9 cellular contexts compared by ENCODE assay signal in the genomic region with DNA sequence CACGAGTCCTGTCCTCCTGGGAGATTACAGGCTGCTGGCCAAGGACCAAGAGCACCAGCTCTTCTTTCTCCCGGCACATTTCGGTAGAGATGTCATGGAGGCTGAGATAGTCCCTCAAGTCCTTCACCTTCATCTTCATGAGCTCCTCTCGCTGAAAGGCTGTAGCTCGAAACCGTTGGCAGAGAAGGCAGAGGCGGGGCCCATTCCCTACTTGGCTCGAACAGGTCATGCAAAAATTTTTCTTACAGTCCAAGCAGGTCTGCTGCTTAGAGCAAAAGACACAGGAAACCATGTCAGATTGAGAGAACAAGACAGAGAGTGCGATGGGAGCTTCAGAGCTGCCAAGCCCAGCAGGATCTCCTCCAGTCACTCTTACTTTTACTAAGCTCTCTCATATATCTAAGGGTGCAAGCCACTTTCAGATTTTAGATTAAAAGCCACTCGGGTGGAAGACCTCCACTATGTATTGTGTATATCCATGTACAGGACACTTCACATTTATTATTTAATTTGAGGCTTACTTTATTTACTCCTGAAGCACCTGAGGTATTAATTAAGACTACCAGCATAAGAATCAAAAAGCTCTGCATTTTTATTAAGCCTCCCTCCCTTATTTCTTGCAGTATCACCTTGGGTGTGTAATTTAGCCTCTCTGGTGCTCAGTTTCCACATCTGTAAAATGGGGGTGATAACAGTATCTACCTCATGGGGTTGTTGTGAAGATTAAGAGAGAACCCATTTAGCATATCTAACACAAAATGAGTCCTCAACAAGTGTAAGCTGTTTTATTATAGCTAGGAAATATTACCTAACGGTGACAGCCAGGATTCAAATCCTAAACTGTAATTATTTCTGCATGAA. TPM values are rescaled to one million over a fixed set of nuclear protein-coding genes. Genes with fewer than 3 reads are reported as not detected.
DNase-seq lines count a peak whose midpoint lies in the region; ATAC-seq lines count a peak whose summit lies in the region.
"Had no signal": no experiment of that assay in that cellular context is flagged by ENCODE, and none has a peak within 500 bp of the region (broad histone marks: within the 10 kb centered on the region; RNA-seq: fewer than 3 reads in every experiment).

No MANE protein-coding gene starts in this region.

- H3K27ac ChIP-seq in layer of hippocampus (ENCODE audit: low read depth, low read length) (peak overlapping the region; percentile 97), subcutaneous abdominal adipose tissue (ENCODE audit: low read depth, low read length) (peak overlapping the region; percentile 63)

- peak overlapping the region in 1 of 5 donors; percentile 1 for H3K9ac ChIP-seq in subcutaneous abdominal adipose tissue (ENCODE audit: low read length in 5 of 5)

- no peak for DNase-seq in activated CD4-positive, alpha-beta T cell treated with anti-CD3 and anti-CD28 coated beads for 36 hours
- DNase-seq in activated CD4-positive, alpha-beta T cell treated with anti-CD3 and anti-CD28 coated beads, Interleukin-2, amount 50 U/mL, for 48 hours: no peak
- no peak for DNase-seq in MG63
- DNase-seq in NK-92 treated with Interleukin-12 subunit alpha and Interleukin-12 subunit beta, amount 100 ng/mL, for 24 hours (lab: John Stamatoyannopoulos, UW): no peak
- DNase-seq in NCI-H1092 treated with DMSO at 0.1 percent for 48 hours (lab: John Stamatoyannopoulos, UW): no peak
- DNase-seq: 8988T had no signal

- intact Hi-C loops in activated CD4-positive, alpha-beta T cell treated with anti-CD3 and anti-CD28 coated beads for 36 hours (cut with DNase I, micrococcal nuclease): loop anchor here (1.0 to 2.0 kb wide), 5 partner anchors 25 to 68 kb away; partner anchors contain the start of gene RFFL (in 1 of the 2)

- H3K36me3 Mint-ChIP-seq in activated CD4-positive, alpha-beta T cell treated with anti-CD3 and anti-CD28 coated beads for 36 hours (ENCODE audit: low read depth): peaks cover 29% of the 10 kb centered on the region
- peaks cover 4% of the 10 kb centered on the region for H3K36me3 Mint-ChIP-seq in activated naive CD8-positive, alpha-beta T cell

- H3K27me3 Mint-ChIP-seq in activated CD4-positive, alpha-beta T cell treated with anti-CD3 and anti-CD28 coated beads for 36 hours: no peaks in the 10 kb centered on the region
- no peaks in the 10 kb centered on the region for H3K27me3 Mint-ChIP-seq in activated naive CD8-positive, alpha-beta T cell

- H3K4me3 Mint-ChIP-seq in activated CD4-positive, alpha-beta T cell treated with anti-CD3 and anti-CD28 coated beads for 36 hours: peak overlapping the region; percentile 67
- peak overlapping the region; percentile 77 for H3K4me3 Mint-ChIP-seq in activated naive CD8-positive, alpha-beta T cell

- no peak for ATAC-seq in activated CD4-positive, alpha-beta T cell treated with anti-CD3 and anti-CD28 coated beads for 36 hours

- peaks cover 0 to 33% (median 27%) of the 10 kb centered on the region in 5 donors for H3K4me1 ChIP-seq in subcutaneous abdominal adipose tissue (ENCODE audit: control insufficient read depth in 5 of 5, insufficient read depth in 5 of 5, low read length in 5 of 5)

- H3K27me3 ChIP-seq in layer of hippocampus (ENCODE audit: control insufficient read depth, insufficient read depth, low read length): no peaks in the 10 kb centered on the region
- H3K27me3 ChIP-seq in subcutaneous abdominal adipose tissue (ENCODE audit: control insufficient read depth in 5 of 5, insufficient read depth in 4 of 5, low read length in 5 of 5): no peaks in the 10 kb centered on the region
- H3K27me3 ChIP-seq in MG63: no peaks in the 10 kb centered on the region

- CTCF ChIA-PET in activated CD4-positive, alpha-beta T cell treated with anti-CD3 and anti-CD28 coated beads for 36 hours (lab: Charles Lee): interaction anchor here (1.1 to 3.2 kb wide), 11 partner anchors 9 to 98 kb away, joined by 3 to 28 read pairs (median 10); partner anchors contain the start of genes LIG3, RAD51D and RFFL

- H3K4me3 ChIP-seq in subcutaneous abdominal adipose tissue (ENCODE audit: low read depth in 1 of 5, low read length in 5 of 5) (no peak overlapping the region), MG63 (no peak overlapping the region)

- H3K9me3 ChIP-seq in subcutaneous abdominal adipose tissue (ENCODE audit: control insufficient read depth in 5 of 5, low read length in 5 of 5) (no peaks in the 10 kb centered on the region), MG63 (no peaks in the 10 kb centered on the region)

- H3K9me3 Mint-ChIP-seq in activated CD4-positive, alpha-beta T cell treated with anti-CD3 and anti-CD28 coated beads for 36 hours (ENCODE audit: low read depth): no peaks in the 10 kb centered on the region
- no peaks in the 10 kb centered on the region for H3K9me3 Mint-ChIP-seq in activated naive CD8-positive, alpha-beta T cell (ENCODE audit: low read depth)

- peaks cover 42% of the 10 kb centered on the region for H3K4me1 Mint-ChIP-seq in activated CD4-positive, alpha-beta T cell treated with anti-CD3 and anti-CD28 coated beads for 36 hours
- H3K4me1 Mint-ChIP-seq in activated naive CD8-positive, alpha-beta T cell (ENCODE audit: low read depth): peaks cover 43% of the 10 kb centered on the region

- POLR2A ChIA-PET in activated CD4-positive, alpha-beta T cell treated with anti-CD3 and anti-CD28 coated beads for 36 hours (lab: Charles Lee): interaction anchor here (1.2 to 1.7 kb wide), 5 partner anchors 12 to 120 kb away, joined by 3 to 14 read pairs (median 3); partner anchors contain the start of gene RFFL

- peaks cover 16 to 71% (median 43%) of the 10 kb centered on the region in 5 donors for H3K36me3 ChIP-seq in subcutaneous abdominal adipose tissue (ENCODE audit: control insufficient read depth in 5 of 5, insufficient read depth in 5 of 5, low read length in 5 of 5)
- peaks cover 7% of the 10 kb centered on the region for H3K36me3 ChIP-seq in MG63

- peak overlapping the region; percentile 99 for H3K27ac Mint-ChIP-seq in activated CD4-positive, alpha-beta T cell treated with anti-CD3 and anti-CD28 coated beads for 36 hours
- peak overlapping the region; percentile 98 for H3K27ac Mint-ChIP-seq in activated naive CD8-positive, alpha-beta T cell

RNA-seq across cellular contexts. Expression of gene LIG3, which starts 41.4 kb away (rescaled TPM):
- 10 to 100 TPM; 42.3 to 56.8 TPM for total RNA-seq in activated CD4-positive, alpha-beta T cell treated with anti-CD3 and anti-CD28 coated beads for 36 hours
- total RNA-seq in MG63 (2014; rRNA removed; shearing (Covaris generic); ENCODE audit: low replicate concordance): 16.3 and 45.6 TPM in 2 replicates

RNA-seq across cellular contexts. Expression of gene RFFL, which starts 41.8 kb away (rescaled TPM):
- 10 to 100 TPM; 19.2 to 22.9 TPM for total RNA-seq in activated CD4-positive, alpha-beta T cell treated with anti-CD3 and anti-CD28 coated beads for 36 hours
- 10.5 and 18.0 TPM in 2 replicates for total RNA-seq in MG63 (2014; rRNA removed; shearing (Covaris generic); ENCODE audit: low replicate concordance)
